Comparison of ENCODE assay signal across 1 cellular context in genomic region chr1:22250724-22251123, GRCh38.
TF ChIP-seq lines count a peak whose summit lies in the region.

No MANE protein-coding gene starts in this region.

TF ChIP-seq in HCT116, 20 proteins besides CTCF, POLR2A, EP300 and RAD21 (continued from another document):
- no peak for TF ChIP-seq TCF7L2 (IDR thresholded peaks at IDR 0.05; ENCODE audit: borderline replicate concordance, extremely low read depth, insufficient read depth, insufficient read length)
- no peak for TF ChIP-seq REST (IDR thresholded peaks at IDR 0.05; ENCODE audit: low read depth)
- no peak for TF ChIP-seq CBX3 (IDR thresholded peaks at IDR 0.05; ENCODE audit: low read depth)
- TF ChIP-seq CEBPB (IDR thresholded peaks at IDR 0.05; ENCODE audit: low read depth): no peak
- TF ChIP-seq SRF (IDR thresholded peaks at IDR 0.05; ENCODE audit: low read depth): no peak
- TF ChIP-seq ZNF274 (IDR thresholded peaks at IDR 0.05; ENCODE audit: low read depth, low read length): no peak
- TF ChIP-seq POLR2AphosphoS5 (IDR thresholded peaks at IDR 0.05; ENCODE audit: low read depth, low read length): no peak
- TF ChIP-seq FOSL1 (IDR thresholded peaks at IDR 0.05; ENCODE audit: low read depth): no peak
- no peak for TF ChIP-seq ELF1 (IDR thresholded peaks at IDR 0.05; ENCODE audit: borderline replicate concordance, low read depth)
